18 cellular contexts compared by ENCODE assay signal in genomic region chr12:120738252-120739030, GRCh38.
"Had no signal": no experiment of that assay in that cellular context is flagged by ENCODE, and none has a peak within 500 bp of the region (broad histone marks: within the 10 kb centered on the region; RNA-seq: fewer than 3 reads in every experiment).

No MANE protein-coding gene starts in this region.

- H3K79me2 ChIP-seq: hepatocyte had no signal

- DNase-seq: activated CD4-positive, alpha-beta T cell treated with anti-CD3 and anti-CD28 coated beads for 1 hour; activated CD4-positive, alpha-beta T cell treated with anti-CD3 and anti-CD28 coated beads, Interleukin-2, amount 50 U/mL, for 1 hour; activated CD8-positive, alpha-beta T cell treated with anti-CD3 and anti-CD28 coated beads, Interleukin-2, amount 10 ng/mL, durations not matched to agents 7 days and 5 days; activated gamma-delta T cell; activated naive CD4-positive, alpha-beta T cell treated with anti-CD3 and anti-CD28 coated beads, Interleukin-2, amount 50 U/mL, for 16 hours; activated naive CD8-positive, alpha-beta T cell treated with anti-CD3 and anti-CD28 coated beads, Interleukin-2, amount 50 U/mL, for 24 hours; effector CD8-positive, alpha-beta T cell; foreskin keratinocyte; immature natural killer cell; occipital lobe; sigmoid colon; stimulated activated CD4-positive, alpha-beta T cell treated with anti-CD3 and anti-CD28 coated beads, Interleukin-2, amount 100 ng/mL, for 48 hours; stimulated activated naive CD4-positive, alpha-beta T cell; T-helper 9 cell had no signal

- H3K36me3 ChIP-seq: thoracic aorta had no signal

- H3K4me3 ChIP-seq: hepatocyte, sigmoid colon, smooth muscle cell, thoracic aorta, upper lobe of left lung had no signal

- H3K27me3 ChIP-seq: foreskin keratinocyte, hepatocyte, sigmoid colon, upper lobe of left lung had no signal

- H2AFZ ChIP-seq: hepatocyte had no signal

- H3K27ac ChIP-seq: foreskin keratinocyte, hepatocyte, sigmoid colon, thoracic aorta, upper lobe of left lung had no signal

- H3K4me2 ChIP-seq: hepatocyte, smooth muscle cell had no signal

- H3K4me1 ChIP-seq: foreskin keratinocyte, sigmoid colon, upper lobe of left lung had no signal

- ATAC-seq: activated CD8-positive, alpha-beta T cell treated with anti-CD3 and anti-CD28 coated beads, Interleukin-2, amount 10 ng/mL, durations not matched to agents 7 days and 5 days; activated naive CD8-positive, alpha-beta T cell treated with anti-CD3 and anti-CD28 coated beads, Interleukin-2, amount 50 U/mL, for 24 hours; foreskin keratinocyte had no signal
